ENCODE assay signal across 12 cellular contexts in the genomic region with DNA sequence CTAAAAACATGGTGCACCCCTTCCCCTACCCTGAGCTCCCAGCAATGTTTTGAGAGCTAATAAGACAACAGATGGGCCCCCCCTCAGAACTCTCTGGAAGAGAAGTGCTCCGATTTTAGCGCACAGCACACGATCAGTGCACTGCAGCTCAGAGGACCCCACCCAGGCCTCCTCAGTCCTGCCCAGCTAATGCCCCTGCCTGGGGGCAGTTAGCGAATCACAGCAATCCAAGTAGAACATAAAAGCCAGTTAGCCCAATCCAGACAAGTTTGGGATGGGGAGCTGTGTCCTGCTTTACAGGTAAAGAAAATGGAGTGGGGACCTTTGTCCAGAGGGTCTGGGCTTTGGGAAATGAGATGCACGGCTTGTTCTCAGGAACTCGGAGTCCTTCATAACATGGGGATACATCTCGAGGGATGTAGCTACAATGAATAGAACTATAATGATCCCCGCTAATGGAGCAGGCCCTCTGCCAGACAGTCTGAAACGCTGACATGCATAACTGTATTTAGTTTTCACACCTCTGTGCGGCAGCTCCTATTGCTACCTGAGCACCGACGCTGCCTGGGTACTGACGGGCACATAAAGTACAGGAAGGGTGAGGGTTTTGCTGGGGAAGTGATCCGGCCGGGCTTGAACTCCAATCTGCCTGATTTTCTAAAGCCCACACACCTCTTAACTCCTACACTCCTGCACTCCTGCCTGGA. TPM values are rescaled to one million over a fixed set of nuclear protein-coding genes. Genes with fewer than 3 reads are reported as not detected.
DNase-seq lines count a peak whose midpoint lies in the region; ATAC-seq and TF ChIP-seq lines count a peak whose summit lies in the region.
"Had no signal": no experiment of that assay in that cellular context is flagged by ENCODE, and none has a peak within 500 bp of the region (broad histone marks: within the 10 kb centered on the region; RNA-seq: fewer than 3 reads in every experiment).

No MANE protein-coding gene starts in this region.

- H2AK5ac ChIP-seq in IMR-90 (ENCODE audit: low read depth, low read length): peak overlapping the region; percentile 47; the same call in 1 of the 2 replicates

- no peaks in the 10 kb centered on the region for H4K20me1 ChIP-seq in IMR-90 (ENCODE audit: insufficient read depth, low read length)

- no peak overlapping the region for H3K56ac ChIP-seq in IMR-90 (ENCODE audit: extremely low read depth, insufficient read depth, low read length)

- peak overlapping the region; percentile 92 for H2AFZ ChIP-seq in IMR-90 (replicated peaks; ENCODE audit: low read length, poor library complexity)

- H3K27ac ChIP-seq in IMR-90 (ENCODE audit: insufficient read depth, low read length) (peak overlapping the region; percentile 81), layer of hippocampus (ENCODE audit: low read depth, low read length) (peak overlapping the region; percentile 71), stomach smooth muscle (ENCODE audit: low read length) (peak overlapping the region; percentile 96)
- H3K27ac ChIP-seq: psoas muscle had no signal

- no peak for ATAC-seq in IMR-90 (ENCODE audit: low read depth)
- ATAC-seq in activated CD8-positive, alpha-beta T cell treated with anti-CD3 and anti-CD28 coated beads for 36 hours: no peak
- no peak for ATAC-seq in GM19467 (IDR thresholded peaks at IDR 0.05; ENCODE audit: unreplicated experiment)

- peaks cover 6% of the 10 kb centered on the region for H3K36me3 Mint-ChIP-seq in brain
- no peaks in the 10 kb centered on the region for H3K36me3 Mint-ChIP-seq in activated CD8-positive, alpha-beta T cell treated with anti-CD3 and anti-CD28 coated beads for 36 hours (ENCODE audit: low read depth)

- dilution Hi-C loops in IMR-90 (cut with HindIII; ENCODE audit: low sequenced_read_pairs, unreplicated experiment): no loop called here

- peaks cover 0 to 23% of the 10 kb centered on the region in 2 experiments; a peak in 1 of 4 replicates for H3K79me1 ChIP-seq in IMR-90 (ENCODE audit: low read depth in 1 of 2, low read length in 2 of 2)

- H3K23ac ChIP-seq in IMR-90 (ENCODE audit: low read depth, low read length): no peak overlapping the region

- H3K4me2 ChIP-seq in IMR-90 (ENCODE audit: low read depth, low read length): no peak overlapping the region

- peak overlapping the region; percentile 59 to 75 (median 71) for H3K4me3 Mint-ChIP-seq in brain
- H3K4me3 Mint-ChIP-seq in activated CD8-positive, alpha-beta T cell treated with anti-CD3 and anti-CD28 coated beads for 36 hours: no peak overlapping the region
- H3K4me3 Mint-ChIP-seq: dendritic cell treated with granulocyte-macrophage colony-stimulating factor and Interleukin-4, amounts not matched to agents 40 ng/mL and 50 ng/mL, for 4 days; T-helper 1 cell treated with Interleukin-12 subunit alpha and Interleukin-12 subunit beta and Interleukin-4 antibody, amounts not matched to agents 30 μg/mL and 1 μg/mL, for 36 hours had no signal

- H3K9me3 Mint-ChIP-seq in brain: peaks cover 0 to 2% (median 0%) of the 10 kb centered on the region in 5 experiments
- H3K9me3 Mint-ChIP-seq in activated CD8-positive, alpha-beta T cell treated with anti-CD3 and anti-CD28 coated beads for 36 hours: no peaks in the 10 kb centered on the region
- H3K9me3 Mint-ChIP-seq: dendritic cell treated with granulocyte-macrophage colony-stimulating factor and Interleukin-4, amounts not matched to agents 40 ng/mL and 50 ng/mL, for 4 days; T-helper 1 cell treated with Interleukin-12 subunit alpha and Interleukin-12 subunit beta and Interleukin-4 antibody, amounts not matched to agents 30 μg/mL and 1 μg/mL, for 36 hours had no signal

- TF ChIP-seq POLR2A in IMR-90 (IDR thresholded peaks at IDR 0.05; ENCODE audit: low read depth, low read length): no peak

- peak overlapping the region; percentile 10; the same call in 1 of the 2 replicates for H3K14ac ChIP-seq in IMR-90 (replicated peaks; ENCODE audit: low read depth, low read length)

- no peak for TF ChIP-seq RAD21 in IMR-90 (IDR thresholded peaks at IDR 0.05; ENCODE audit: low read length)

- BruUV-seq in IMR-90 (replicated peaks; lab: Mats Ljungman, UMichigan): no TSS peak

- H3K9ac ChIP-seq in IMR-90 (ENCODE audit: low read depth, low read length): no peak overlapping the region; the same call in 1 of the 2 replicates
- H3K9ac ChIP-seq in stomach smooth muscle (ENCODE audit: low read length in 2 of 2): peak overlapping the region; percentile 21 to 49

- CTCF ChIA-PET in IMR-90 (lab: Yijun Ruan, JAX): interaction anchor here (0.5 to 0.9 kb wide), 3 partner anchors 21 to 27 kb away, joined by 3 read pairs; no protein-coding TSS in a partner anchor
- CTCF ChIA-PET in activated CD8-positive, alpha-beta T cell treated with anti-CD3 and anti-CD28 coated beads for 36 hours (lab: Charles Lee): interaction anchor here (1.5 to 1.7 kb wide), 3 partner anchors 28 to 31 kb away, joined by 4 to 6 read pairs (median 5); partner anchors contain the start of gene CDC42EP4

- peak overlapping the region; percentile 4; the same call in 1 of the 2 replicates for H4K5ac ChIP-seq in IMR-90 (ENCODE audit: low read depth, low read length)

- H3K4me1 ChIP-seq in IMR-90 (ENCODE audit: control insufficient read depth, insufficient read depth, low read length) (peaks cover 55% of the 10 kb centered on the region), stomach smooth muscle (ENCODE audit: control insufficient read depth, insufficient read depth, low read length) (peaks cover 55% of the 10 kb centered on the region)

- H4K91ac ChIP-seq in IMR-90 (ENCODE audit: insufficient read depth, low read depth, low read length): peak overlapping the region; percentile 70

- H3K9me3 ChIP-seq in IMR-90 (ENCODE audit: control insufficient read depth, insufficient read depth, low read length) (no peaks in the 10 kb centered on the region), stomach smooth muscle (ENCODE audit: control insufficient read depth in 2 of 2, low read length in 2 of 2) (no peaks in the 10 kb centered on the region)
- H3K9me3 ChIP-seq: psoas muscle had no signal

- peak overlapping the region; percentile 77 for H2AK9ac ChIP-seq in IMR-90 (replicated peaks; ENCODE audit: low read depth, low read length, poor library complexity)

- H3K27me3 ChIP-seq in IMR-90 (ENCODE audit: control insufficient read depth, insufficient read depth, low read length) (no peaks in the 10 kb centered on the region), layer of hippocampus (ENCODE audit: control insufficient read depth, insufficient read depth, low read length) (no peaks in the 10 kb centered on the region), stomach smooth muscle (ENCODE audit: control insufficient read depth in 1 of 2, insufficient read depth in 2 of 2, low read length in 2 of 2) (no peaks in the 10 kb centered on the region)

- peak overlapping the region; percentile 99 for H2BK120ac ChIP-seq in IMR-90 (ENCODE audit: low read depth, low read length)

- H3K27me3 Mint-ChIP-seq in brain: no peaks in the 10 kb centered on the region
- H3K27me3 Mint-ChIP-seq in activated CD8-positive, alpha-beta T cell treated with anti-CD3 and anti-CD28 coated beads for 36 hours: no peaks in the 10 kb centered on the region
- H3K27me3 Mint-ChIP-seq: dendritic cell treated with granulocyte-macrophage colony-stimulating factor and Interleukin-4, amounts not matched to agents 40 ng/mL and 50 ng/mL, for 4 days had no signal

- peak overlapping the region; percentile 89 for H2BK20ac ChIP-seq in IMR-90 (ENCODE audit: low read depth, low read length)

- H2BK5ac ChIP-seq in IMR-90 (ENCODE audit: low read depth, low read length, poor library complexity, severe bottlenecking): peak overlapping the region; percentile 81

- peak overlapping the region; percentile 95 to 100 (median 97) for H3K27ac Mint-ChIP-seq in brain
- H3K27ac Mint-ChIP-seq in activated CD8-positive, alpha-beta T cell treated with anti-CD3 and anti-CD28 coated beads for 36 hours: no peak overlapping the region
- H3K27ac Mint-ChIP-seq: dendritic cell treated with granulocyte-macrophage colony-stimulating factor and Interleukin-4, amounts not matched to agents 40 ng/mL and 50 ng/mL, for 4 days; T-helper 1 cell treated with Interleukin-12 subunit alpha and Interleukin-12 subunit beta and Interleukin-4 antibody, amounts not matched to agents 30 μg/mL and 1 μg/mL, for 36 hours had no signal

- H3K9me1 ChIP-seq in IMR-90 (ENCODE audit: insufficient read depth, low read length): peaks cover 41% of the 10 kb centered on the region

- in situ Hi-C loops in IMR-90 (cut with MboI; ENCODE audit: low sequenced_read_pairs): no loop called here

- H3K36me3 ChIP-seq in IMR-90 (ENCODE audit: control insufficient read depth, insufficient read depth, low read length) (no peaks in the 10 kb centered on the region), stomach smooth muscle (ENCODE audit: control insufficient read depth in 2 of 2, insufficient read depth in 2 of 2, low read length in 2 of 2) (no peaks in the 10 kb centered on the region)

- POLR2A ChIA-PET in IMR-90 (lab: Charles Lee; ENCODE audit: unreplicated experiment): no interaction called here
- POLR2A ChIA-PET in activated CD8-positive, alpha-beta T cell treated with anti-CD3 and anti-CD28 coated beads for 36 hours (lab: Charles Lee): interaction anchor here (1.2 kb wide), 1 partner anchor 28 kb away, joined by 4 read pairs; no protein-coding TSS in a partner anchor

- WGBS in IMR-90 (ENCODE audit: extremely low coverage in 2 of 2, insufficient read length in 1 of 2), 2 experiments: 37% methylated on average over 2 of the region's 15 CpGs; no CpG with 5 or more reads in 1 of the 2 experiments

- H3K4ac ChIP-seq in IMR-90 (ENCODE audit: low read depth, low read length): peak overlapping the region; percentile 99

- peak overlapping the region; percentile 89; the same call in 2 of the 3 replicates for H2BK15ac ChIP-seq in IMR-90 (ENCODE audit: low read depth, low read length)

- TF ChIP-seq CTCF in IMR-90 (conservative IDR thresholded peaks at IDR 0.05; ENCODE audit: low read depth, low read length): no peak
- TF ChIP-seq CTCF in brain (conservative IDR thresholded peaks at IDR 0.05): no peak
- TF ChIP-seq CTCF in activated CD8-positive, alpha-beta T cell treated with anti-CD3 and anti-CD28 coated beads for 36 hours (IDR thresholded peaks at IDR 0.05): no peak

- DNase-seq in IMR-90 (no peak), D341Med (ENCODE audit: low spot score) (no peak), glomerular visceral epithelial cell (ENCODE audit: extremely low spot score) (no peak)
- no peak for DNase-seq in activated CD8-positive, alpha-beta T cell treated with anti-CD3 and anti-CD28 coated beads for 36 hours
- DNase-seq: psoas muscle; stimulated activated CD8-positive, alpha-beta memory T cell treated with anti-CD3 and anti-CD28 coated beads, Interleukin-4, amount 100 ng/mL, for 48 hours had no signal

- intact Hi-C loops in IMR-90 (cut with micrococcal nuclease): loop anchor here (2.0 kb wide), 1 partner anchor 31 kb away; no protein-coding TSS in a partner anchor
- intact Hi-C loops in activated CD8-positive, alpha-beta T cell treated with anti-CD3 and anti-CD28 coated beads for 36 hours (cut with micrococcal nuclease): no loop called here

- H3K18ac ChIP-seq in IMR-90 (ENCODE audit: low read depth, low read length): peak overlapping the region; percentile 6; the same call in 1 of the 2 replicates

- peaks cover 93% of the 10 kb centered on the region for H3K4me1 Mint-ChIP-seq in brain
- H3K4me1 Mint-ChIP-seq in activated CD8-positive, alpha-beta T cell treated with anti-CD3 and anti-CD28 coated beads for 36 hours (ENCODE audit: low read depth): no peaks in the 10 kb centered on the region

- H3K4me3 ChIP-seq in IMR-90 (ENCODE audit: insufficient read depth, low read depth, low read length) (no peak overlapping the region), stomach smooth muscle (ENCODE audit: low read length in 2 of 2) (peak overlapping the region in 1 of 2 donors; percentile 15)
- H3K4me3 ChIP-seq: psoas muscle had no signal

- H4K8ac ChIP-seq in IMR-90 (ENCODE audit: low read depth in 2 of 2, low read length in 2 of 2): peak overlapping the region; percentile 89 to 96

RNA-seq across cellular contexts. Expression of gene CDC42EP4, which starts 29.7 kb away (rescaled TPM):
- total RNA-seq in IMR-90 (2012; rRNA removed): 14.3 and 16.1 TPM in 2 replicates
- 25.6 and 25.8 TPM in 2 replicates for polyA plus RNA-seq in IMR-90 (2012; rRNA removed)
- polyA plus RNA-seq in IMR-90 (2012; cell fraction: cytosol; rRNA removed): 15.5 and 25.9 TPM in 2 replicates
- polyA plus RNA-seq in IMR-90 (2012; cell fraction: nucleus; rRNA removed; ENCODE audit: low replicate concordance): 8.9 and 13.7 TPM in 2 replicates
- 110 TPM for polyA plus RNA-seq in brain (ENCODE audit: insufficient read depth, low read depth, low replicate concordance)
- total RNA-seq in activated CD8-positive, alpha-beta T cell treated with anti-CD3 and anti-CD28 coated beads for 36 hours: 1 to 10 TPM in 1 of 2 experiments, under 1 TPM in 1; 0.72 to 1.1 TPM
